In the genomic region with DNA sequence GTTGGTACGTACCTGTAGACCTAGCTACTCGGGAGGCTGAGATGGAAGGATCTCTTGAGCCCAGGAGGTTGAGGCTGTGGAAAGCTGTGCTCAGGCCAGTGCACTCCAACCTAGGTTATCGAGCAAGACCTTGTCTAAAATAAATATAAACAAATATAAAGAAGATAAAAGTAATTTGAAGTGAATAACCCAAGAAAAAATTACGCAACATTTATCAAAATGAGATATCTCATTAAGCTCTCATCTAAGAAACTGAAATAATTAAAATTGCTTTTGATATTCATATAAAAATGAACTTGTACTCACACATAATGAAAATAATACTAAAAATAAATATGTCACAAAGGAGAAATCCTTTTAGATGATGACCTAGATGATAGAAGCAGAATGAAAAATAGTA, we compare ENCODE assay signal across 33 cellular contexts.
"Had no signal": no experiment of that assay in that cellular context is flagged by ENCODE, and none has a peak within 500 bp of the region (broad histone marks: within the 10 kb centered on the region; RNA-seq: fewer than 3 reads in every experiment).

No MANE protein-coding gene starts in this region.

- DNase-seq: activated effector memory CD4-positive, alpha-beta T cell treated with anti-CD3 and anti-CD28 coated beads, Interleukin-2, amount 50 U/mL, for 16 hours; activated effector memory CD4-positive, alpha-beta T cell treated with Interleukin-2 at 50 U/mL for 16 hours; activated gamma-delta T cell; activated gamma-delta T cell treated with Interleukin-2 at 50 U/mL for 16 hours; activated naive CD4-positive, alpha-beta T cell; activated naive CD4-positive, alpha-beta T cell treated with anti-CD3 and anti-CD28 coated beads for 36 hours; activated naive CD4-positive, alpha-beta T cell treated with anti-CD3 and anti-CD28 coated beads, Interleukin-2, amount 10 ng/mL, durations not matched to agents 7 days and 5 days; activated naive CD4-positive, alpha-beta T cell treated with Interleukin-2 at 50 U/mL for 16 hours; activated naive CD8-positive, alpha-beta T cell treated with anti-CD3 and anti-CD28 coated beads for 36 hours; activated naive CD8-positive, alpha-beta T cell treated with anti-CD3 and anti-CD28 coated beads, Interleukin-2, amount 10 ng/mL, durations not matched to agents 7 days and 5 days; activated naive CD8-positive, alpha-beta T cell treated with anti-CD3 and anti-CD28 coated beads, Interleukin-2, amount 50 U/mL, for 24 hours; activated T-cell treated with anti-CD3 and anti-CD28 coated beads, Interleukin-2, amount 50 U/mL, for 4 hours; activated T-cell treated with anti-CD3 and anti-CD28 coated beads, Interleukin-2, amount 50 U/mL, for 48 hours; activated T-cell treated with anti-CD3 and anti-CD28 coated beads, Interleukin-2, amount 50 U/mL, for 72 hours; adrenal gland; amniotic stem cell; amygdala; anterior cingulate cortex; aorta; body of pancreas; brain microvascular endothelial cell; caudate nucleus; central memory CD4-positive, alpha-beta T cell; cerebellar nuclear complex; colonic mucosa had no signal

- H3K4me1 ChIP-seq: adrenal gland, ascending aorta, body of pancreas, breast epithelium, colonic mucosa had no signal

- H3K27me3 ChIP-seq: adrenal gland, ascending aorta, body of pancreas, brain microvascular endothelial cell, breast epithelium, cardiac muscle cell, colonic mucosa had no signal

- H3K36me3 ChIP-seq: adrenal gland, ascending aorta, brain microvascular endothelial cell, breast epithelium, cardiac muscle cell, colonic mucosa had no signal

- ATAC-seq: activated naive CD4-positive, alpha-beta T cell treated with anti-CD3 and anti-CD28 coated beads, Interleukin-2, amount 50 U/mL, for 72 hours; activated naive CD8-positive, alpha-beta T cell treated with anti-CD3 and anti-CD28 coated beads, Interleukin-2, amount 50 U/mL, for 24 hours; activated T-cell treated with anti-CD3 and anti-CD28 coated beads, Interleukin-2, amount 50 U/mL, for 4 hours; activated T-cell treated with anti-CD3 and anti-CD28 coated beads, Interleukin-2, amount 50 U/mL, for 72 hours; activated T-helper 17 cell treated with anti-CD3 and anti-CD28 coated beads, Interleukin-2, amount 50 U/mL, for 72 hours; body of pancreas had no signal

- H3K4me3 ChIP-seq: adrenal gland, ascending aorta, body of pancreas, breast epithelium, cardiac muscle cell, colonic mucosa had no signal

- H3K27ac ChIP-seq: adrenal gland, ascending aorta, body of pancreas, brain microvascular endothelial cell, breast epithelium, cardiac muscle cell, colonic mucosa had no signal

- H3K9me3 ChIP-seq: adrenal gland, ascending aorta, body of pancreas, breast epithelium, colonic mucosa had no signal

- FAIRE-seq: astrocyte, bronchial epithelial cell, colon had no signal
